21 cellular contexts compared by ENCODE assay signal in the genomic region with DNA sequence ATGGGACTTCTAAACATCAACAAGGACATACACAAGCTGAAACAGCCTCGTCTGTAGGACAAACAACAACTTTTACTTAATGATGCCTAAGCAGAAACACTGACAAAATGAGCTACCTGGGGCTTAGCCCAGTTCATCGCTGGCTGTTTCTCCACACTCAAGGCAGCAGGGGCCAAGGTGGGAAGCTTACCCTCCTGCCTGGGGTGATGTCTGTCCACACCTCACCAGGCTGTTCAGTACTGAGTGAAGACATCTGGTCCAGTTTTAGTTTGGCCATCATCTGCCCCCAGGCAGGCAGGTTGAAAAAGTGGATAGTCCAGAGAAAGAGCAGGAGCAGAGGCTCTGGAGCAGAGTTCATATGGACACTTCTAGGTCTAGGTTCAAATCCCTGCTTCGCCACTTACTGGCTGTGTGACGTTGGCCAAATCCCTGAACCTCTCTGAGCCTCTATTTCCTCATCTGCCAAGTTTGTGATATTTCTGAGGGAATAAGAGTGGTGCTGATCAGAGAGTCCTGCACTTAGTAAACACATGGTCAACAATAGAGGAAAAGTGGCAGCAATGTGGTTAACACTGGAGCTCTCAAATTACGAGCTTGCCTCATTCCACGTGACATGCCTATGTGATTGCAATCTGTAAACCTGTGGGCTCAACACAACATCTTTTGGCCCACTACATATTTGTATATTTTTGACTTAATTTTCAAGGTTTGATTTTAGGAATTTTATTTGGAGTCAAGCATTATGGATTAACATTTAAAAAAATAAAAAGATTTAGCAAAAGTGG.
DNase-seq lines count a peak whose midpoint lies in the region; ATAC-seq lines count a peak whose summit lies in the region.
"Had no signal": no experiment of that assay in that cellular context is flagged by ENCODE, and none has a peak within 500 bp of the region (broad histone marks: within the 10 kb centered on the region; RNA-seq: fewer than 3 reads in every experiment).

No MANE protein-coding gene starts in this region.

- no peak for ATAC-seq in GM21526 (IDR thresholded peaks at IDR 0.05; ENCODE audit: low FRiP score, unreplicated experiment)
- ATAC-seq: K562 had no signal

- DNase-seq in H4 (ENCODE audit: low spot score) (peak; percentile 53), M059J (ENCODE audit: low read depth) (peak; percentile 58), NCI-H69 (lab: John Stamatoyannopoulos, UW) (peak; percentile 8), fibroblast of gingiva (ENCODE audit: low read depth) (peak; percentile 43), amniotic stem cell (lab: John Stamatoyannopoulos, UW) (no peak), AG08395 (ENCODE audit: low spot score) (no peak)
- DNase-seq: AML-193; CD4-positive, alpha-beta T cell; DMS79; GF-D8; H7; MM.1S; NCI-H1417; NCI-H1694; NCI-H2081 treated with DMSO at 0.1 percent for 48 hours; NCI-H446; NCI-H526 treated with DMSO at 0.1 percent for 48 hours; SK-N-SH; SW 1271 had no signal

Comparison
In these comparisons a context has a peak if more than half of its experiments do, and no peak if none do; other contexts are left out.
1. DNase-seq: peak in H4 (single experiment), M059J (single experiment), NCI-H69 (single experiment) and fibroblast of gingiva (single experiment); none in amniotic stem cell (single experiment) and AG08395 (single experiment).